8 cellular contexts compared by ENCODE assay signal in genomic region chr19:5805465-5806132, GRCh38. TPM values are rescaled to one million over a fixed set of nuclear protein-coding genes. Genes with fewer than 3 reads are reported as not detected.
DNase-seq lines count a peak whose midpoint lies in the region; ATAC-seq and TF ChIP-seq lines count a peak whose summit lies in the region.

No MANE protein-coding gene starts in this region.

- peaks cover 12% of the 10 kb centered on the region for H3F3A ChIP-seq in smooth muscle cell (ENCODE audit: low read depth)

- no peaks in the 10 kb centered on the region for H4K20me1 ChIP-seq in smooth muscle cell (ENCODE audit: low read depth)

- intact Hi-C loops in left ventricle myocardium inferior (cut with micrococcal nuclease), result no loop called here

- H3K4me3 ChIP-seq in left ventricle myocardium inferior (peak overlapping the region; percentile 65), smooth muscle cell (peak overlapping the region; percentile 44)

- TF ChIP-seq CTCF in left ventricle myocardium inferior (IDR thresholded peaks at IDR 0.05; ENCODE audit: borderline replicate concordance) (peak; percentile 75), smooth muscle cell (IDR thresholded peaks at IDR 0.05; ENCODE audit: borderline replicate concordance, insufficient read depth, poor library complexity, severe bottlenecking) (peak; percentile 72)

- peaks cover 50% of the 10 kb centered on the region for H3K27me3 ChIP-seq in left ventricle myocardium inferior (ENCODE audit: low read depth)
- peaks cover 10% of the 10 kb centered on the region for H3K27me3 ChIP-seq in smooth muscle cell (ENCODE audit: low read depth)

- WGBS in smooth muscle cell (ENCODE audit: low lambda C conversion rate), result 4% methylated on average over 37 of the region's 46 CpGs

- no peaks in the 10 kb centered on the region for H3K9me3 ChIP-seq in left ventricle myocardium inferior (replicated peaks)
- no peaks in the 10 kb centered on the region for H3K9me3 ChIP-seq in smooth muscle cell (replicated peaks; ENCODE audit: low read depth)

- H3K4me1 ChIP-seq in left ventricle myocardium inferior (peaks cover 18% of the 10 kb centered on the region), smooth muscle cell (ENCODE audit: low read depth) (no peaks in the 10 kb centered on the region)

- DNase-seq in D341Med (ENCODE audit: low spot score), result peak; percentile 90
- DNase-seq in KG1 (lab: John Stamatoyannopoulos, UW), result peak; percentile 2
- peak; percentile 37 for DNase-seq in RPMI7951 (ENCODE audit: low read depth)
- DNase-seq in activated naive CD4-positive, alpha-beta T cell treated with Interleukin-2 at 50 U/mL for 16 hours, result peak; percentile 64
- DNase-seq in left ventricle myocardium inferior, result peak; percentile 61
- peak; percentile 36 for DNase-seq in smooth muscle cell (lab: John Stamatoyannopoulos, UW; ENCODE audit: unreplicated experiment)

- no peak overlapping the region for H2AFZ ChIP-seq in smooth muscle cell (ENCODE audit: low read depth)

- H3K79me2 ChIP-seq in smooth muscle cell (ENCODE audit: low read depth), result no peaks in the 10 kb centered on the region

- H3K36me3 ChIP-seq in left ventricle myocardium inferior (no peaks in the 10 kb centered on the region), smooth muscle cell (ENCODE audit: low read depth) (no peaks in the 10 kb centered on the region)

- H3K4me2 ChIP-seq in smooth muscle cell, result peak overlapping the region; percentile 78

- no peak for ATAC-seq in HG02642 (IDR thresholded peaks at IDR 0.05; ENCODE audit: poor library complexity, unreplicated experiment)
- ATAC-seq in HG03025 (IDR thresholded peaks at IDR 0.05; ENCODE audit: low FRiP score, unreplicated experiment), result no peak

- peak overlapping the region; percentile 84 for H3K27ac ChIP-seq in left ventricle myocardium inferior (replicated peaks)
- H3K27ac ChIP-seq in smooth muscle cell (ENCODE audit: low read depth), result no peak overlapping the region

- H3K9ac ChIP-seq in smooth muscle cell (ENCODE audit: low read depth), result no peak overlapping the region

RNA-seq across cellular contexts. Expression of gene NRTN, which starts 0.7 kb away (rescaled TPM):
- total RNA-seq in RPMI7951 (2014; rRNA removed; shearing (Covaris generic)), result not detected in 2 replicates
- 22.8 TPM for total RNA-seq in left ventricle myocardium inferior
- total RNA-seq in smooth muscle cell, result 2.2 TPM in 1 of 2 replicates, not detected in the other
- 5.4 and 5.7 TPM in 2 replicates for polyA plus RNA-seq in smooth muscle cell

RNA-seq across cellular contexts. Expression of gene DUS3L, which starts 14.6 kb away (rescaled TPM):
- 24.5 and 35.3 TPM in 2 replicates for total RNA-seq in RPMI7951 (2014; rRNA removed; shearing (Covaris generic))
- 14.1 TPM for total RNA-seq in left ventricle myocardium inferior
- 12.8 and 19.7 TPM in 2 replicates for total RNA-seq in smooth muscle cell
- 18.5 and 19.0 TPM in 2 replicates for polyA plus RNA-seq in smooth muscle cell

RNA-seq across cellular contexts. Expression of gene PRR22, which starts 21.1 kb away (rescaled TPM):
- 0.48 and 0.68 TPM in 2 replicates for total RNA-seq in RPMI7951 (2014; rRNA removed; shearing (Covaris generic))
- total RNA-seq in left ventricle myocardium inferior, result 1.1 TPM
- total RNA-seq in smooth muscle cell, result 1.5 and 2.2 TPM in 2 replicates
- 0.65 and 1.7 TPM in 2 replicates for polyA plus RNA-seq in smooth muscle cell

RNA-seq across cellular contexts. Expression of gene FUT6, which starts 33.9 kb away (rescaled TPM):
- not detected in 2 replicates for total RNA-seq in RPMI7951 (2014; rRNA removed; shearing (Covaris generic))
- total RNA-seq in left ventricle myocardium inferior, result not detected
- total RNA-seq in smooth muscle cell, result 0.22 TPM in 1 of 2 replicates, not detected in the other
- not detected in 2 replicates for polyA plus RNA-seq in smooth muscle cell

RNA-seq across cellular contexts. Expression of gene FUT3, which starts 45.6 kb away (rescaled TPM):
- not detected in 2 replicates for total RNA-seq in RPMI7951 (2014; rRNA removed; shearing (Covaris generic))
- not detected for total RNA-seq in left ventricle myocardium inferior
- 0.18 and 0.58 TPM in 2 replicates for total RNA-seq in smooth muscle cell
- polyA plus RNA-seq in smooth muscle cell, result 0.24 TPM in 1 of 2 replicates, not detected in the other

Comparison
In these comparisons a context has a peak if more than half of its experiments do, and no peak if none do; other contexts are left out.
1. DNase-seq: peak in every context shown above with its lines; median percentile 90 in D341Med; 64 in activated naive CD4-positive, alpha-beta T cell treated with Interleukin-2 at 50 U/mL for 16 hours; 61 in left ventricle myocardium inferior; 37 in RPMI7951; 36 in smooth muscle cell; 2 in KG1.